ENCODE assay signal across 19 cellular contexts in genomic region chr11:129611661-129612566, GRCh38.
DNase-seq lines count a peak whose midpoint lies in the region; ATAC-seq and TF ChIP-seq lines count a peak whose summit lies in the region.
"Had no signal": no experiment of that assay in that cellular context is flagged by ENCODE, and none has a peak within 500 bp of the region (broad histone marks: within the 10 kb centered on the region; RNA-seq: fewer than 3 reads in every experiment).

No MANE protein-coding gene starts in this region.

- no peaks in the 10 kb centered on the region for H3K36me3 ChIP-seq in mammary epithelial cell (ENCODE audit: insufficient read depth, low read length)

- peaks cover 21% of the 10 kb centered on the region for H3K4me1 ChIP-seq in mammary epithelial cell (ENCODE audit: insufficient read depth, low read length)

- WGBS in mammary epithelial cell (ENCODE audit: low coverage, missing lambda C conversion rate): 33% methylated on average over 12 of the region's 18 CpGs

- no peak overlapping the region for H3K4me3 ChIP-seq in mammary epithelial cell (replicated peaks in 1 of 3; ENCODE audit: insufficient read depth in 1 of 3, low read depth in 2 of 3, low read length in 3 of 3)

- ATAC-seq in HG02852 (IDR thresholded peaks at IDR 0.05; ENCODE audit: unreplicated experiment) (no peak), GM18907 (IDR thresholded peaks at IDR 0.05; ENCODE audit: unreplicated experiment) (no peak)
- ATAC-seq: CD8-positive, alpha-beta T cell; left lobe of liver; sciatic nerve had no signal

- in situ Hi-C loops in mammary epithelial cell (cut with MboI; ENCODE audit: low sequenced_read_pairs in 2 of 2): no loop called here

- no peak for TF ChIP-seq CTCF in mammary epithelial cell (conservative IDR thresholded peaks at IDR 0.05 in 1 of 2, IDR thresholded peaks at IDR 0.05 in 1 of 2; ENCODE audit: extremely low read depth in 1 of 2, insufficient read depth in 1 of 2, low read depth in 1 of 2, low read length in 2 of 2)

- dilution Hi-C loops in mammary epithelial cell (cut with HindIII; ENCODE audit: low sequenced_read_pairs): no loop called here

- DNase-seq in DMS79 treated with DMSO at 0.1 percent for 48 hours (lab: John Stamatoyannopoulos, UW) (peak; percentile 72), DMS79 (lab: John Stamatoyannopoulos, UW) (no peak), NCI-H1105 treated with DMSO at 0.1 percent for 48 hours (lab: John Stamatoyannopoulos, UW) (peak; percentile 42), mammary epithelial cell (peak; percentile 28), retina (peak; percentile 33), pons (ENCODE audit: low spot score) (no peak)
- DNase-seq: CD8-positive, alpha-beta T cell; GF-D8; head of caudate nucleus; naive B cell; NCI-H2107; stimulated activated naive CD4-positive, alpha-beta T cell; SW 1271 had no signal

- no peaks in the 10 kb centered on the region for H4K20me1 ChIP-seq in mammary epithelial cell (ENCODE audit: insufficient read depth, low read length)

- peak overlapping the region; percentile 32 for H3K4me2 ChIP-seq in mammary epithelial cell (ENCODE audit: insufficient read depth, low read depth, low read length)
- H3K4me2 ChIP-seq: KMS-11 had no signal

- H3K79me2 ChIP-seq in mammary epithelial cell (ENCODE audit: insufficient read depth, low read length): no peaks in the 10 kb centered on the region

- no peaks in the 10 kb centered on the region for H3K9me3 ChIP-seq in mammary epithelial cell (replicated peaks; ENCODE audit: insufficient read depth, low read length)

- H2AFZ ChIP-seq in mammary epithelial cell (ENCODE audit: low read depth, low read length): peak overlapping the region; percentile 80

- CTCF ChIA-PET in mammary epithelial cell (lab: Charles Lee; ENCODE audit: low non-redundant PET): interaction anchor here (0.6 kb wide), 1 partner anchor 85 kb away, joined by 4 read pairs; no protein-coding TSS in a partner anchor

- no peak overlapping the region for H3K9ac ChIP-seq in mammary epithelial cell (ENCODE audit: insufficient read depth, low read length)
- H3K9ac ChIP-seq: KMS-11 had no signal

- intact Hi-C loops in mammary epithelial cell (cut with micrococcal nuclease): no loop called here

- H3K27ac ChIP-seq in mammary epithelial cell (ENCODE audit: insufficient read depth, low read depth, low read length): no peak overlapping the region
- H3K27ac ChIP-seq: 22Rv1, KMS-11 had no signal

- no peaks in the 10 kb centered on the region for H3K27me3 ChIP-seq in mammary epithelial cell (ENCODE audit: insufficient read depth, low read length)

- BruUV-seq in mammary epithelial cell (replicated peaks; lab: Mats Ljungman, UMichigan): no TSS peak

Comparison
In these comparisons a context has a peak if more than half of its experiments do, and no peak if none do; other contexts are left out.
1. DNase-seq: peak in DMS79 treated with DMSO at 0.1 percent for 48 hours (single experiment), NCI-H1105 treated with DMSO at 0.1 percent for 48 hours (single experiment), mammary epithelial cell (single experiment) and retina (single experiment); none in DMS79 (single experiment) and pons (single experiment).